ENCODE assay signal across 17 cellular contexts in the genomic region with DNA sequence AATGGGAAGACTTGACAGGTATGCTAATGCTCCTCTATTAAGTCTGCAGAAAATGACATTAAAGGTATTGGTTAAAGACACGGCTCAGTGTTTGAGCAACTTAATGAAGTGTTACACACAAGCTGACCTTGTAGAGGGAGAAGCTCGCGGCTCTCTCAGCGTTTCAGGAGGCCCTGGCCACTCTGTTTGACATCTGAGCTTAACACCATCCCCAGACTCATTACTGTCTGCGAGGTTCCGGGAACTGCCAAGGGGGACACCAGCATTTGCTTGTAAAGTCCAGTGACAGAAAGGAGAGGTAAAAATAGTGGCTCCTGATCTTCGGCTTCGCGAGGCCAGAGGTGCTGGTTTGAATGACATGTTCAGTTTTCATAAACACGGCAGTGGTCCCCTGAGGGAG.
"Had no signal": no experiment of that assay in that cellular context is flagged by ENCODE, and none has a peak within 500 bp of the region (broad histone marks: within the 10 kb centered on the region; RNA-seq: fewer than 3 reads in every experiment).

No MANE protein-coding gene starts in this region.

- H3K36me3 Mint-ChIP-seq: immature natural killer cell; naive thymus-derived CD8-positive, alpha-beta T cell; stimulated activated memory B cell treated with anti-CD40 and anti-IgM and Interleukin-4, amounts not matched to agents 10 μg/mL and 1 μg/mL and 100 μg/mL, for 72 hours; type B pancreatic cell had no signal

- H3K9me3 Mint-ChIP-seq: effector memory CD8-positive, alpha-beta T cell; stimulated activated memory B cell treated with anti-CD40 and anti-IgM and Interleukin-4, amounts not matched to agents 10 μg/mL and 1 μg/mL and 100 μg/mL, for 72 hours had no signal

- H3K4me1 Mint-ChIP-seq: immature natural killer cell; naive thymus-derived CD8-positive, alpha-beta T cell; stimulated activated memory B cell treated with anti-CD40 and anti-IgM and Interleukin-4, amounts not matched to agents 10 μg/mL and 1 μg/mL and 100 μg/mL, for 72 hours had no signal

- H3K27me3 Mint-ChIP-seq: stimulated activated memory B cell treated with anti-CD40 and anti-IgM and Interleukin-4, amounts not matched to agents 10 μg/mL and 1 μg/mL and 100 μg/mL, for 72 hours had no signal

- H3K4me1 ChIP-seq: left lung, prostate gland, right atrium auricular region, testis, tibial artery had no signal

- H3K9me3 ChIP-seq: left lung, prostate gland, right atrium auricular region, testis, tibial artery had no signal

- H3K27ac ChIP-seq: left lung, prostate gland, right atrium auricular region, testis, tibial artery had no signal

- H3K27me3 ChIP-seq: left lung, right atrium auricular region, testis, tibial artery had no signal

- H3K36me3 ChIP-seq: left lung, prostate gland, right atrium auricular region, tibial artery had no signal

- H3K4me3 ChIP-seq: left lung, prostate gland, right atrium auricular region, testis, tibial artery had no signal

- H3K4me3 Mint-ChIP-seq: effector memory CD8-positive, alpha-beta T cell; immature natural killer cell; naive thymus-derived CD8-positive, alpha-beta T cell; stimulated activated memory B cell treated with anti-CD40 and anti-IgM and Interleukin-4, amounts not matched to agents 10 μg/mL and 1 μg/mL and 100 μg/mL, for 72 hours; type B pancreatic cell had no signal

- DNase-seq: cortex of kidney; effector memory CD8-positive, alpha-beta T cell; hypothalamus; immature natural killer cell; kidney; left lung; mammary epithelial cell; naive thymus-derived CD8-positive, alpha-beta T cell; stimulated activated CD4-positive, alpha-beta T cell treated with anti-CD3 and anti-CD28 coated beads, Interleukin-4, amount 100 ng/mL, for 4 hours; stimulated activated naive CD8-positive, alpha-beta T cell treated with anti-CD3 and anti-CD28 coated beads, Interleukin-15, Interleukin-2, amounts not matched to agents 100 U/mL and 50 U/mL, for 24 hours; substantia nigra; testis; tibial artery had no signal

- H3K27ac Mint-ChIP-seq: effector memory CD8-positive, alpha-beta T cell; immature natural killer cell; naive thymus-derived CD8-positive, alpha-beta T cell; stimulated activated memory B cell treated with anti-CD40 and anti-IgM and Interleukin-4, amounts not matched to agents 10 μg/mL and 1 μg/mL and 100 μg/mL, for 72 hours; type B pancreatic cell had no signal
